In genomic region chr1:1250828-1251284, GRCh38 we compare ENCODE assay signal across 8 cellular contexts. TPM values are rescaled to one million over a fixed set of nuclear protein-coding genes. Genes with fewer than 3 reads are reported as not detected.
A peak's percentile ranks its signal among the peaks of the same experiment; 100 is the strongest.
DNase-seq lines count a peak whose midpoint lies in the region; ATAC-seq lines count a peak whose summit lies in the region.

No MANE protein-coding gene starts in this region.

- peaks cover 34 to 59% of the 10 kb centered on the region in 2 experiments for H3K36me3 ChIP-seq in mesenchymal stem cell (ENCODE audit: control insufficient read depth in 1 of 2, insufficient read depth in 2 of 2, low read depth in 1 of 2, low read length in 2 of 2)

- peak overlapping the region; percentile 44 for H3K4me3 Mint-ChIP-seq in activated CD8-positive, alpha-beta T cell treated with anti-CD3 and anti-CD28 coated beads, Interleukin-2, amount 10 ng/mL, durations not matched to agents 7 days and 5 days

- peak overlapping the region in 1 of 2 experiments; percentile 8 for H2BK12ac ChIP-seq in mesenchymal stem cell (ENCODE audit: low read length in 2 of 2)

- peaks cover 29% of the 10 kb centered on the region for H3K36me3 Mint-ChIP-seq in activated CD8-positive, alpha-beta T cell treated with anti-CD3 and anti-CD28 coated beads, Interleukin-2, amount 10 ng/mL, durations not matched to agents 7 days and 5 days (ENCODE audit: low read depth)

- peak overlapping the region; percentile 63 to 67 for H3K18ac ChIP-seq in mesenchymal stem cell (ENCODE audit: low read depth in 1 of 2, low read length in 2 of 2)

- H3K27me3 Mint-ChIP-seq in activated CD8-positive, alpha-beta T cell treated with anti-CD3 and anti-CD28 coated beads, Interleukin-2, amount 10 ng/mL, durations not matched to agents 7 days and 5 days (ENCODE audit: low read depth), result peaks cover 6% of the 10 kb centered on the region

- peak overlapping the region; percentile 36 for H2AK5ac ChIP-seq in mesenchymal stem cell (ENCODE audit: low read length, severe bottlenecking)

- H3K4me3 ChIP-seq in mesenchymal stem cell (ENCODE audit: insufficient read depth in 1 of 2, low read depth in 1 of 2, low read length in 2 of 2), result no peak overlapping the region

- no peak overlapping the region for H3K4me2 ChIP-seq in mesenchymal stem cell (ENCODE audit: low read length, poor library complexity, severe bottlenecking)

- 89% methylated on average over 16 of the region's 16 CpGs for WGBS in mesenchymal stem cell

- no peaks in the 10 kb centered on the region for H3K9me3 Mint-ChIP-seq in activated CD8-positive, alpha-beta T cell treated with anti-CD3 and anti-CD28 coated beads, Interleukin-2, amount 10 ng/mL, durations not matched to agents 7 days and 5 days (ENCODE audit: insufficient read depth)

- H3K79me1 ChIP-seq in mesenchymal stem cell (replicated peaks; ENCODE audit: low read length, poor library complexity, severe bottlenecking), result peaks cover 35% of the 10 kb centered on the region

- H3K9ac ChIP-seq in mesenchymal stem cell (ENCODE audit: low read length), result peak overlapping the region; percentile 29

- H3K4me1 ChIP-seq in mesenchymal stem cell (ENCODE audit: control insufficient read depth, insufficient read depth, low read depth, low read length), result peaks cover 25% of the 10 kb centered on the region

- no peaks in the 10 kb centered on the region for H3K9me3 ChIP-seq in mesenchymal stem cell (ENCODE audit: control insufficient read depth, low read length)

- peak overlapping the region; percentile 57 for H4K8ac ChIP-seq in mesenchymal stem cell (ENCODE audit: low read length)

- no peak overlapping the region for H3K27ac ChIP-seq in mesenchymal stem cell (ENCODE audit: low read length, poor library complexity, severe bottlenecking)

- POLR2A ChIA-PET in activated CD8-positive, alpha-beta T cell treated with anti-CD3 and anti-CD28 coated beads, Interleukin-2, amount 10 ng/mL, durations not matched to agents 7 days and 5 days (lab: Charles Lee), result interaction anchor here (0.6 to 1.5 kb wide), 6 partner anchors 10 to 211 kb away, joined by 3 to 5 read pairs (median 3); no protein-coding TSS in a partner anchor

- no peak overlapping the region for H2AFZ ChIP-seq in mesenchymal stem cell (ENCODE audit: low read depth, low read length)

- peak overlapping the region; percentile 88 for H3K27ac Mint-ChIP-seq in activated CD8-positive, alpha-beta T cell treated with anti-CD3 and anti-CD28 coated beads, Interleukin-2, amount 10 ng/mL, durations not matched to agents 7 days and 5 days

- peak overlapping the region; percentile 84 for H4K91ac ChIP-seq in mesenchymal stem cell (ENCODE audit: low read length)

- DNase-seq in COR-L47 (lab: John Stamatoyannopoulos, UW) (peak; percentile 36), HPDE6-E6E7 (ENCODE audit: extremely low spot score) (peak; percentile 95), mesenchymal stem cell (no peak), OCI-M2 (lab: John Stamatoyannopoulos, UW; ENCODE audit: unreplicated experiment) (no peak), C1 segment of cervical spinal cord (lab: John Stamatoyannopoulos, UW) (no peak)
- peak; percentile 87 for DNase-seq in activated CD8-positive, alpha-beta T cell treated with anti-CD3 and anti-CD28 coated beads, Interleukin-2, amount 10 ng/mL, durations not matched to agents 7 days and 5 days

- CTCF ChIA-PET in activated CD8-positive, alpha-beta T cell treated with anti-CD3 and anti-CD28 coated beads, Interleukin-2, amount 10 ng/mL, durations not matched to agents 7 days and 5 days (lab: Charles Lee), result interaction anchor here (0.8 to 3.2 kb wide), 9 partner anchors 10 to 266 kb away, joined by 3 to 51 read pairs (median 4); no protein-coding TSS in a partner anchor

- no peak overlapping the region for H3K23ac ChIP-seq in mesenchymal stem cell (ENCODE audit: low read length in 2 of 2)

- H2BK15ac ChIP-seq in mesenchymal stem cell (ENCODE audit: low read depth, poor library complexity, severe bottlenecking), result peak overlapping the region; percentile 94

- H3K14ac ChIP-seq in mesenchymal stem cell (ENCODE audit: low read length in 2 of 2), result no peak overlapping the region

- peak; percentile 95 for ATAC-seq in activated CD8-positive, alpha-beta T cell treated with anti-CD3 and anti-CD28 coated beads, Interleukin-2, amount 10 ng/mL, durations not matched to agents 7 days and 5 days
- ATAC-seq in HG02623 (IDR thresholded peaks at IDR 0.05; ENCODE audit: unreplicated experiment) (no peak), HG02981 (IDR thresholded peaks at IDR 0.05; ENCODE audit: unreplicated experiment) (no peak)

- H3K4ac ChIP-seq in mesenchymal stem cell (ENCODE audit: low read depth in 1 of 2, low read length in 2 of 2), result peak overlapping the region in 1 of 2 experiments; percentile 73

- no peak overlapping the region for H2BK120ac ChIP-seq in mesenchymal stem cell (ENCODE audit: low read depth, low read length)

- peaks cover 19% of the 10 kb centered on the region for H3K4me1 Mint-ChIP-seq in activated CD8-positive, alpha-beta T cell treated with anti-CD3 and anti-CD28 coated beads, Interleukin-2, amount 10 ng/mL, durations not matched to agents 7 days and 5 days (ENCODE audit: low read depth)

- H3K27me3 ChIP-seq in mesenchymal stem cell (ENCODE audit: control insufficient read depth in 1 of 2, insufficient read depth in 1 of 2, low read length in 2 of 2), result peaks cover 6 to 13% of the 10 kb centered on the region in 2 experiments

- H2BK5ac ChIP-seq in mesenchymal stem cell (ENCODE audit: low read depth, low read length, poor library complexity, severe bottlenecking), result no peak overlapping the region

RNA-seq across cellular contexts. Expression of gene C1QTNF12, which starts 4.3 kb away (rescaled TPM):
- total RNA-seq in activated CD8-positive, alpha-beta T cell treated with anti-CD3 and anti-CD28 coated beads, Interleukin-2, amount 10 ng/mL, durations not matched to agents 7 days and 5 days, result 1 to 10 TPM; 1.8 to 2.2 TPM
- 1.2 TPM for polyA plus RNA-seq in mesenchymal stem cell (2013, experiment 1 of 2)
- polyA plus RNA-seq in mesenchymal stem cell (2013, experiment 2 of 2), result 0.89 TPM

RNA-seq across cellular contexts. Expression of gene B3GALT6, which starts 18.8 kb away (rescaled TPM):
- 10 to 100 TPM; 21.2 to 22.4 TPM for total RNA-seq in activated CD8-positive, alpha-beta T cell treated with anti-CD3 and anti-CD28 coated beads, Interleukin-2, amount 10 ng/mL, durations not matched to agents 7 days and 5 days
- 24.3 TPM for polyA plus RNA-seq in mesenchymal stem cell (2013, experiment 1 of 2)
- polyA plus RNA-seq in mesenchymal stem cell (2013, experiment 2 of 2), result 24.2 TPM

RNA-seq across cellular contexts. Expression of gene SDF4, which starts 19.1 kb away (rescaled TPM):
- 10 to 100 TPM; 96.9 to 99.3 TPM for total RNA-seq in activated CD8-positive, alpha-beta T cell treated with anti-CD3 and anti-CD28 coated beads, Interleukin-2, amount 10 ng/mL, durations not matched to agents 7 days and 5 days
- 239 TPM for polyA plus RNA-seq in mesenchymal stem cell (2013, experiment 1 of 2)
- polyA plus RNA-seq in mesenchymal stem cell (2013, experiment 2 of 2), result 241 TPM

RNA-seq across cellular contexts. Expression of gene UBE2J2, which starts 22.8 kb away (rescaled TPM):
- total RNA-seq in activated CD8-positive, alpha-beta T cell treated with anti-CD3 and anti-CD28 coated beads, Interleukin-2, amount 10 ng/mL, durations not matched to agents 7 days and 5 days, result 10 to 100 TPM; 62.3 to 67.5 TPM
- polyA plus RNA-seq in mesenchymal stem cell (2013, experiment 1 of 2), result 41.4 TPM
- 42.8 TPM for polyA plus RNA-seq in mesenchymal stem cell (2013, experiment 2 of 2)

RNA-seq across cellular contexts. Expression of gene SCNN1D, which starts 29.4 kb away (rescaled TPM):
- total RNA-seq in activated CD8-positive, alpha-beta T cell treated with anti-CD3 and anti-CD28 coated beads, Interleukin-2, amount 10 ng/mL, durations not matched to agents 7 days and 5 days, result 1 to 10 TPM; 3.4 to 3.6 TPM
- polyA plus RNA-seq in mesenchymal stem cell (2013, experiment 1 of 2), result 1.1 TPM
- polyA plus RNA-seq in mesenchymal stem cell (2013, experiment 2 of 2), result 1.9 TPM

Comparison
In these comparisons a context has a peak if more than half of its experiments do, and no peak if none do; other contexts are left out.
1. DNase-seq: peak in COR-L47 (single experiment), HPDE6-E6E7 (single experiment) and activated CD8-positive, alpha-beta T cell treated with anti-CD3 and anti-CD28 coated beads, Interleukin-2, amount 10 ng/mL, durations not matched to agents 7 days and 5 days (single experiment); none in mesenchymal stem cell (single experiment), OCI-M2 (single experiment) and C1 segment of cervical spinal cord (0 of 14).